8 cellular contexts compared by ENCODE assay signal in genomic region chr12:51082561-51083139, GRCh38. TPM values are rescaled to one million over a fixed set of nuclear protein-coding genes. Genes with fewer than 3 reads are reported as not detected.
DNase-seq lines count a peak whose midpoint lies in the region; ATAC-seq and TF ChIP-seq lines count a peak whose summit lies in the region.

No MANE protein-coding gene starts in this region.

- peak; percentile 21 for DNase-seq in NCI-H1092 treated with DMSO at 0.1 percent for 48 hours (lab: John Stamatoyannopoulos, UW)
- DNase-seq in NCI-H1092 (lab: John Stamatoyannopoulos, UW): no peak
- peak; percentile 17 for DNase-seq in MV-4-11 (lab: John Stamatoyannopoulos, UW)
- peak; percentile 51 for DNase-seq in activated CD8-positive, alpha-beta memory T cell treated with anti-CD3 and anti-CD28 coated beads, Interleukin-2, amount 10 ng/mL, durations not matched to agents 7 days and 5 days
- DNase-seq in esophagus muscularis mucosa (ENCODE audit: extremely low spot score): no peak
- DNase-seq in type B pancreatic cell (ENCODE audit: extremely low spot score, unreplicated experiment): no peak

- intact Hi-C loops in esophagus muscularis mucosa (cut with DNase I): loop anchor here (2.0 to 5.0 kb wide), 2 partner anchors 36 to 135 kb away; partner anchors contain the start of gene POU6F1

- H3K27ac ChIP-seq in esophagus muscularis mucosa (replicated peaks in 1 of 4) (peak overlapping the region; percentile 95 to 99 (median 96)), muscle layer of colon (ENCODE audit: low read depth, low read length) (peak overlapping the region; percentile 99)

- no peak for TF ChIP-seq EP300 in esophagus muscularis mucosa (IDR thresholded peaks at IDR 0.05)

- H3K27me3 Mint-ChIP-seq in activated CD8-positive, alpha-beta memory T cell treated with anti-CD3 and anti-CD28 coated beads, Interleukin-2, amount 10 ng/mL, durations not matched to agents 7 days and 5 days: no peaks in the 10 kb centered on the region
- no peaks in the 10 kb centered on the region for H3K27me3 Mint-ChIP-seq in type B pancreatic cell

- CTCF ChIA-PET in activated CD8-positive, alpha-beta memory T cell treated with anti-CD3 and anti-CD28 coated beads, Interleukin-2, amount 10 ng/mL, durations not matched to agents 7 days and 5 days (lab: Charles Lee): interaction anchor here (1.5 kb wide), 1 partner anchor 258 kb away, joined by 4 read pairs; no protein-coding TSS in a partner anchor

- no peaks in the 10 kb centered on the region for H3K9me3 Mint-ChIP-seq in activated CD8-positive, alpha-beta memory T cell treated with anti-CD3 and anti-CD28 coated beads, Interleukin-2, amount 10 ng/mL, durations not matched to agents 7 days and 5 days (ENCODE audit: low read depth)
- H3K9me3 Mint-ChIP-seq in type B pancreatic cell: no peaks in the 10 kb centered on the region

- H3K36me3 Mint-ChIP-seq in activated CD8-positive, alpha-beta memory T cell treated with anti-CD3 and anti-CD28 coated beads, Interleukin-2, amount 10 ng/mL, durations not matched to agents 7 days and 5 days: peaks cover 11% of the 10 kb centered on the region
- H3K36me3 Mint-ChIP-seq in type B pancreatic cell: peaks cover 7% of the 10 kb centered on the region

- H3K36me3 ChIP-seq in esophagus muscularis mucosa: peaks cover 0 to 5% (median 0%) of the 10 kb centered on the region in 4 donors
- H3K36me3 ChIP-seq in muscle layer of colon (ENCODE audit: insufficient read depth, low read length): no peaks in the 10 kb centered on the region

- peaks cover 17 to 43% (median 41%) of the 10 kb centered on the region in 4 donors for H3K4me1 ChIP-seq in esophagus muscularis mucosa
- H3K4me1 ChIP-seq in muscle layer of colon (ENCODE audit: insufficient read depth, low read length): peaks cover 18% of the 10 kb centered on the region

- H3K4me3 Mint-ChIP-seq in activated CD8-positive, alpha-beta memory T cell treated with anti-CD3 and anti-CD28 coated beads, Interleukin-2, amount 10 ng/mL, durations not matched to agents 7 days and 5 days: peak overlapping the region; percentile 89
- peak overlapping the region; percentile 100 for H3K4me3 Mint-ChIP-seq in type B pancreatic cell

- no peak for ATAC-seq in activated CD8-positive, alpha-beta memory T cell treated with anti-CD3 and anti-CD28 coated beads, Interleukin-2, amount 10 ng/mL, durations not matched to agents 7 days and 5 days
- no peak for ATAC-seq in HG02970 (IDR thresholded peaks at IDR 0.05; ENCODE audit: low FRiP score, unreplicated experiment)

- H3K4me1 Mint-ChIP-seq in activated CD8-positive, alpha-beta memory T cell treated with anti-CD3 and anti-CD28 coated beads, Interleukin-2, amount 10 ng/mL, durations not matched to agents 7 days and 5 days: peaks cover 32% of the 10 kb centered on the region
- H3K4me1 Mint-ChIP-seq in type B pancreatic cell (ENCODE audit: unreplicated experiment): peaks cover 32% of the 10 kb centered on the region

- no peak for TF ChIP-seq POLR2A in esophagus muscularis mucosa (IDR thresholded peaks at IDR 0.05; ENCODE audit: low read depth)

- peak overlapping the region; percentile 87 to 97 (median 92) for H3K4me3 ChIP-seq in esophagus muscularis mucosa
- peak overlapping the region; percentile 68 to 89 for H3K4me3 ChIP-seq in muscle layer of colon (ENCODE audit: low read depth in 1 of 2, low read length in 2 of 2)

- peaks cover 0 to 3% (median 0%) of the 10 kb centered on the region in 4 donors for H3K27me3 ChIP-seq in esophagus muscularis mucosa
- no peaks in the 10 kb centered on the region for H3K27me3 ChIP-seq in muscle layer of colon (ENCODE audit: control insufficient read depth in 1 of 2, insufficient read depth in 2 of 2, low read length in 2 of 2)

- H3K9me3 ChIP-seq in esophagus muscularis mucosa (no peaks in the 10 kb centered on the region), muscle layer of colon (ENCODE audit: low read length) (no peaks in the 10 kb centered on the region)

- H3K27ac Mint-ChIP-seq in activated CD8-positive, alpha-beta memory T cell treated with anti-CD3 and anti-CD28 coated beads, Interleukin-2, amount 10 ng/mL, durations not matched to agents 7 days and 5 days: peak overlapping the region; percentile 83
- H3K27ac Mint-ChIP-seq in type B pancreatic cell: peak overlapping the region; percentile 95

- peak overlapping the region; percentile 56 for H3K9ac ChIP-seq in muscle layer of colon (ENCODE audit: low read length)

- TF ChIP-seq CTCF in esophagus muscularis mucosa (IDR thresholded peaks at IDR 0.05): no peak
- no peak for TF ChIP-seq CTCF in type B pancreatic cell (conservative IDR thresholded peaks at IDR 0.05)

- WGBS in esophagus muscularis mucosa: 0% methylated on average over 19 of the region's 20 CpGs

RNA-seq across cellular contexts. Expression of gene CSRNP2, which starts 0.7 kb away (rescaled TPM):
- total RNA-seq in activated CD8-positive, alpha-beta memory T cell treated with anti-CD3 and anti-CD28 coated beads, Interleukin-2, amount 10 ng/mL, durations not matched to agents 7 days and 5 days: 10 to 100 TPM; 17.7 to 20.4 TPM
- 10 to 100 TPM; 20.3 to 31.5 (median 25.5) TPM for total RNA-seq in esophagus muscularis mucosa
- total RNA-seq in type B pancreatic cell (ENCODE audit: low replicate concordance): 32.1 and 55.5 TPM in 2 replicates

RNA-seq across cellular contexts. Expression of gene LETMD1, which starts 34.5 kb away (rescaled TPM):
- 10 to 100 TPM; 76.7 to 80.8 TPM for total RNA-seq in activated CD8-positive, alpha-beta memory T cell treated with anti-CD3 and anti-CD28 coated beads, Interleukin-2, amount 10 ng/mL, durations not matched to agents 7 days and 5 days
- total RNA-seq in esophagus muscularis mucosa: 10 to 100 TPM; 35.6 to 43.2 (median 42.1) TPM
- 67.8 and 68.7 TPM in 2 replicates for total RNA-seq in type B pancreatic cell (ENCODE audit: low replicate concordance)

RNA-seq across cellular contexts. Expression of gene SLC11A2, which starts 56.5 kb away (rescaled TPM):
- 10 to 100 TPM; 38.2 to 42.3 TPM for total RNA-seq in activated CD8-positive, alpha-beta memory T cell treated with anti-CD3 and anti-CD28 coated beads, Interleukin-2, amount 10 ng/mL, durations not matched to agents 7 days and 5 days
- 10 to 100 TPM; 29.7 to 33.0 (median 31.7) TPM for total RNA-seq in esophagus muscularis mucosa
- total RNA-seq in type B pancreatic cell (ENCODE audit: low replicate concordance): 56.3 and 62.9 TPM in 2 replicates

Comparison
In these comparisons a context has a peak if more than half of its experiments do, and no peak if none do; other contexts are left out.
1. DNase-seq: peak in NCI-H1092 treated with DMSO at 0.1 percent for 48 hours (single experiment), MV-4-11 (single experiment) and activated CD8-positive, alpha-beta memory T cell treated with anti-CD3 and anti-CD28 coated beads, Interleukin-2, amount 10 ng/mL, durations not matched to agents 7 days and 5 days (single experiment); none in NCI-H1092 (single experiment), esophagus muscularis mucosa (single experiment) and type B pancreatic cell (single experiment).